ENCODE assay signal across 13 cellular contexts in genomic region chr19:791605-792360, GRCh38. TPM values are rescaled to one million over a fixed set of nuclear protein-coding genes. Genes with fewer than 3 reads are reported as not detected.
DNase-seq lines count a peak whose midpoint lies in the region; ATAC-seq and TF ChIP-seq lines count a peak whose summit lies in the region.
"Had no signal": no experiment of that assay in that cellular context is flagged by ENCODE, and none has a peak within 500 bp of the region (broad histone marks: within the 10 kb centered on the region; RNA-seq: fewer than 3 reads in every experiment).

No MANE protein-coding gene starts in this region.

- H3K27ac ChIP-seq in left lung (peak overlapping the region; percentile 59 to 71), vagina (no peak overlapping the region)

- DNase-seq in stimulated activated naive CD8-positive, alpha-beta T cell treated with anti-CD3 and anti-CD28 coated beads, Interleukin-15, amount 100 ng/mL, for 72 hours: no peak
- DNase-seq in stimulated activated naive CD8-positive, alpha-beta T cell treated with anti-CD3 and anti-CD28 coated beads, Interleukin-15, Interleukin-2, amounts not matched to agents 100 U/mL and 50 U/mL, for 24 hours: no peak
- DNase-seq in left lung: no peak
- no peak for DNase-seq in midbrain (lab: John Stamatoyannopoulos, UW)
- no peak for DNase-seq in MG63
- DNase-seq in vagina (ENCODE audit: extremely low spot score in 2 of 2): no peak
- DNase-seq: activated CD8-positive, alpha-beta T cell treated with anti-CD3 and anti-CD28 coated beads for 36 hours; activated naive CD8-positive, alpha-beta T cell treated with anti-CD3 and anti-CD28 coated beads for 36 hours; DND-41; NCI-H1105 had no signal

- no peaks in the 10 kb centered on the region for H3K9me3 Mint-ChIP-seq in stimulated activated naive CD8-positive, alpha-beta T cell treated with anti-CD3 and anti-CD28 coated beads, Interleukin-15, amount 100 ng/mL, for 72 hours
- H3K9me3 Mint-ChIP-seq: activated CD8-positive, alpha-beta T cell treated with anti-CD3 and anti-CD28 coated beads for 36 hours; activated naive CD8-positive, alpha-beta T cell treated with anti-CD3 and anti-CD28 coated beads for 36 hours had no signal

- intact Hi-C loops in left lung (cut with DNase I): no loop called here
- intact Hi-C loops in vagina (cut with DNase I): no loop called here

- H3K4me1 Mint-ChIP-seq in stimulated activated naive CD8-positive, alpha-beta T cell treated with anti-CD3 and anti-CD28 coated beads, Interleukin-15, amount 100 ng/mL, for 72 hours: peaks cover 4% of the 10 kb centered on the region

- TF ChIP-seq CTCF in left lung (IDR thresholded peaks at IDR 0.05) (no peak), vagina (IDR thresholded peaks at IDR 0.05) (no peak)

- TF ChIP-seq POLR2A in vagina (IDR thresholded peaks at IDR 0.05): no peak

- peak; percentile 29 for ATAC-seq in stimulated activated naive CD8-positive, alpha-beta T cell treated with anti-CD3 and anti-CD28 coated beads, Interleukin-15, amount 100 ng/mL, for 72 hours
- no peak for ATAC-seq in stimulated activated naive CD8-positive, alpha-beta T cell treated with anti-CD3 and anti-CD28 coated beads, Interleukin-15, Interleukin-2, amounts not matched to agents 100 U/mL and 50 U/mL, for 24 hours
- no peak for ATAC-seq in left lung
- ATAC-seq: activated CD8-positive, alpha-beta T cell treated with anti-CD3 and anti-CD28 coated beads for 36 hours had no signal

- H3K4me3 ChIP-seq in left lung (no peak overlapping the region), MG63 (no peak overlapping the region), vagina (no peak overlapping the region)

- no peaks in the 10 kb centered on the region for H3K9me3 ChIP-seq in left lung
- no peaks in the 10 kb centered on the region for H3K9me3 ChIP-seq in MG63
- H3K9me3 ChIP-seq in vagina: no peaks in the 10 kb centered on the region

- H3K27me3 ChIP-seq in left lung (no peaks in the 10 kb centered on the region), MG63 (no peaks in the 10 kb centered on the region), vagina (no peaks in the 10 kb centered on the region)

- H3K27ac Mint-ChIP-seq in stimulated activated naive CD8-positive, alpha-beta T cell treated with anti-CD3 and anti-CD28 coated beads, Interleukin-15, amount 100 ng/mL, for 72 hours: no peak overlapping the region
- H3K27ac Mint-ChIP-seq: activated CD8-positive, alpha-beta T cell treated with anti-CD3 and anti-CD28 coated beads for 36 hours; activated naive CD8-positive, alpha-beta T cell treated with anti-CD3 and anti-CD28 coated beads for 36 hours had no signal

- H3K4me1 ChIP-seq in left lung (peaks cover 8 to 56% of the 10 kb centered on the region in 2 donors), vagina (peaks cover 30% of the 10 kb centered on the region)

- H3K36me3 ChIP-seq in left lung (no peaks in the 10 kb centered on the region), MG63 (no peaks in the 10 kb centered on the region), vagina (no peaks in the 10 kb centered on the region)

- peaks cover 15% of the 10 kb centered on the region for H3K27me3 Mint-ChIP-seq in stimulated activated naive CD8-positive, alpha-beta T cell treated with anti-CD3 and anti-CD28 coated beads, Interleukin-15, amount 100 ng/mL, for 72 hours

- no peak overlapping the region for H3K4me3 Mint-ChIP-seq in stimulated activated naive CD8-positive, alpha-beta T cell treated with anti-CD3 and anti-CD28 coated beads, Interleukin-15, amount 100 ng/mL, for 72 hours
- H3K4me3 Mint-ChIP-seq: activated CD8-positive, alpha-beta T cell treated with anti-CD3 and anti-CD28 coated beads for 36 hours; activated naive CD8-positive, alpha-beta T cell treated with anti-CD3 and anti-CD28 coated beads for 36 hours had no signal

RNA-seq across cellular contexts. Expression of gene PTBP1, which starts 5.5 kb away (rescaled TPM):
- total RNA-seq in left lung: 100 to 1,000 TPM; 236 to 354 TPM
- 197 and 260 TPM in 2 replicates for total RNA-seq in MG63 (2014; rRNA removed; shearing (Covaris generic); ENCODE audit: low replicate concordance)
- total RNA-seq in vagina: 230 TPM

RNA-seq across cellular contexts. Expression of gene PLPPR3, which starts 30.0 kb away (rescaled TPM):
- total RNA-seq in left lung: 1 to 10 TPM; 1.6 to 1.9 TPM
- total RNA-seq in MG63 (2014; rRNA removed; shearing (Covaris generic); ENCODE audit: low replicate concordance): not detected in 2 replicates
- total RNA-seq in vagina: not detected
- total RNA-seq: activated CD8-positive, alpha-beta T cell treated with anti-CD3 and anti-CD28 coated beads for 36 hours; activated naive CD8-positive, alpha-beta T cell treated with anti-CD3 and anti-CD28 coated beads for 36 hours; ureter had no signal

RNA-seq across cellular contexts. Expression of gene AZU1, which starts 35.9 kb away (rescaled TPM):
- total RNA-seq in left lung: 1 to 10 TPM; 1.3 TPM
- not detected in 2 replicates for total RNA-seq in MG63 (2014; rRNA removed; shearing (Covaris generic); ENCODE audit: low replicate concordance)
- total RNA-seq in vagina: not detected
- total RNA-seq: activated CD8-positive, alpha-beta T cell treated with anti-CD3 and anti-CD28 coated beads for 36 hours; activated naive CD8-positive, alpha-beta T cell treated with anti-CD3 and anti-CD28 coated beads for 36 hours; dermis microvascular lymphatic vessel endothelial cell; renal cortical epithelial cell; ureter had no signal

RNA-seq across cellular contexts. Expression of gene MISP, which starts 40.9 kb away (rescaled TPM):
- total RNA-seq in left lung (10 to 100 TPM; 19.2 to 44.0 TPM), vagina (0.49 TPM)
- total RNA-seq in MG63 (2014; rRNA removed; shearing (Covaris generic); ENCODE audit: low replicate concordance): not detected in 2 replicates
- total RNA-seq: activated CD8-positive, alpha-beta T cell treated with anti-CD3 and anti-CD28 coated beads for 36 hours; dermis microvascular lymphatic vessel endothelial cell had no signal

RNA-seq across cellular contexts. Expression of gene PRTN3, which starts 49.0 kb away (rescaled TPM):
- total RNA-seq in left lung: under 1 TPM; 0.55 to 0.58 TPM
- total RNA-seq in MG63 (2014; rRNA removed; shearing (Covaris generic); ENCODE audit: low replicate concordance): not detected in 2 replicates
- not detected for total RNA-seq in vagina
- total RNA-seq: activated CD8-positive, alpha-beta T cell treated with anti-CD3 and anti-CD28 coated beads for 36 hours; activated naive CD8-positive, alpha-beta T cell treated with anti-CD3 and anti-CD28 coated beads for 36 hours; dermis microvascular lymphatic vessel endothelial cell; renal cortical epithelial cell; ureter had no signal
